In genomic region chr4:74331252-74331651, GRCh38 we compare ENCODE assay signal across 1 cellular context.
A peak's percentile ranks its signal among the peaks of the same experiment; 100 is the strongest.
TF ChIP-seq lines count a peak whose summit lies in the region.

No MANE protein-coding gene starts in this region.

TF ChIP-seq in K562, 482 proteins besides CTCF, POLR2A, EP300 and RAD21 (continued from another document and continues in another):
- TF ChIP-seq ZNF277 (CRISPR knock-in tag; IDR thresholded peaks at IDR 0.05; ENCODE audit: borderline replicate concordance) (no peak), SMAD2 (IDR thresholded peaks at IDR 0.05; ENCODE audit: low read depth, low read length) (no peak), NR3C1 (CRISPR knock-in tag; IDR thresholded peaks at IDR 0.05) (no peak), TRIM28 (IDR thresholded peaks at IDR 0.05) (no peak), ESRRA (IDR thresholded peaks at IDR 0.05; ENCODE audit: borderline replicate concordance, low read depth) (no peak), GTF2A2 (tag; IDR thresholded peaks at IDR 0.05) (0 out of 2 replicates have a peak, but pooled peaks have one; percentile 59), AFF1 (IDR thresholded peaks at IDR 0.05; ENCODE audit: low read depth in 1 of 2, partially characterized antibody in 2 of 2) (peak in 1 of 2 experiments; percentile 16), CUX1 (CRISPR knock-in tag; IDR thresholded peaks at IDR 0.05) (no peak), ZBTB2 (IDR thresholded peaks at IDR 0.05) (peak; percentile 25; the same call in 1 of the 2 replicates), ZNF165 (CRISPR knock-in tag; IDR thresholded peaks at IDR 0.05; ENCODE audit: borderline replicate concordance) (no peak), ARHGAP35 (IDR thresholded peaks at IDR 0.05; ENCODE audit: partially characterized antibody) (no peak), ILF3 (IDR thresholded peaks at IDR 0.05; ENCODE audit: borderline replicate concordance) (no peak), ZC3H4 (CRISPR knock-in tag; IDR thresholded peaks at IDR 0.05; ENCODE audit: borderline replicate concordance) (no peak), TCFL5 (CRISPR knock-in tag; conservative IDR thresholded peaks at IDR 0.05) (no peak), CREB3L1 (IDR thresholded peaks at IDR 0.05; ENCODE audit: borderline replicate concordance, low read depth) (no peak), ZNF79 (CRISPR knock-in tag; IDR thresholded peaks at IDR 0.05; ENCODE audit: low read depth) (0 out of 2 replicates have a peak, but pooled peaks have one; percentile 24), ZKSCAN1 (IDR thresholded peaks at IDR 0.05; ENCODE audit: low read depth, low read length) (no peak), HDAC2 (IDR thresholded peaks at IDR 0.05) (no peak), MLLT1 (IDR thresholded peaks at IDR 0.05) (peak in 1 of 2 experiments; percentile 39; a peak in 1 of 4 replicates), MTA3 (IDR thresholded peaks at IDR 0.05; ENCODE audit: borderline replicate concordance) (peak; percentile 53; the same call in 1 of the 2 replicates), ZNF584 (CRISPR knock-in tag; IDR thresholded peaks at IDR 0.05; ENCODE audit: low read depth) (0 out of 2 replicates have a peak, but pooled peaks have one; percentile 4), ELF1 (tag; IDR thresholded peaks at IDR 0.05) (no peak), MAFK (IDR thresholded peaks at IDR 0.05; ENCODE audit: low read length) (no peak), ZNF512 (tag; IDR thresholded peaks at IDR 0.05) (no peak), SMAD4 (CRISPR knock-in tag; conservative IDR thresholded peaks at IDR 0.05) (peak; percentile 15; the same call in 1 of the 2 replicates), CTBP1 (IDR thresholded peaks at IDR 0.05; ENCODE audit: borderline replicate concordance) (no peak), ZBTB33 (CRISPR knock-in tag; IDR thresholded peaks at IDR 0.05) (no peak), GTF2E2 (tag; IDR thresholded peaks at IDR 0.05) (no peak), DDX20 (tag; IDR thresholded peaks at IDR 0.05; ENCODE audit: low read depth) (no peak), TAF1 (IDR thresholded peaks at IDR 0.05; ENCODE audit: control insufficient read depth, extremely low read depth, insufficient read depth, low read length, severe bottlenecking) (no peak), NUFIP1 (IDR thresholded peaks at IDR 0.05; ENCODE audit: partially characterized antibody) (no peak), SREBF2 (CRISPR knock-in tag; IDR thresholded peaks at IDR 0.05) (no peak), CC2D1A (IDR thresholded peaks at IDR 0.05) (peak; percentile 68), CBX2 (IDR thresholded peaks at IDR 0.05; ENCODE audit: insufficient read depth, low read length, poor library complexity, severe bottlenecking) (no peak), EZH2 (IDR thresholded peaks at IDR 0.05; ENCODE audit: borderline replicate concordance, low read depth, low read length) (no peak), TRIM24 (IDR thresholded peaks at IDR 0.05) (no peak), POLR3A (IDR thresholded peaks at IDR 0.05; ENCODE audit: borderline replicate concordance, extremely low read depth, insufficient read depth, insufficient read length) (no peak), ZNF23 (CRISPR knock-in tag; IDR thresholded peaks at IDR 0.05) (0 out of 2 replicates have a peak, but pooled peaks have one; percentile 25)
- TF ChIP-seq, protein P1, sequence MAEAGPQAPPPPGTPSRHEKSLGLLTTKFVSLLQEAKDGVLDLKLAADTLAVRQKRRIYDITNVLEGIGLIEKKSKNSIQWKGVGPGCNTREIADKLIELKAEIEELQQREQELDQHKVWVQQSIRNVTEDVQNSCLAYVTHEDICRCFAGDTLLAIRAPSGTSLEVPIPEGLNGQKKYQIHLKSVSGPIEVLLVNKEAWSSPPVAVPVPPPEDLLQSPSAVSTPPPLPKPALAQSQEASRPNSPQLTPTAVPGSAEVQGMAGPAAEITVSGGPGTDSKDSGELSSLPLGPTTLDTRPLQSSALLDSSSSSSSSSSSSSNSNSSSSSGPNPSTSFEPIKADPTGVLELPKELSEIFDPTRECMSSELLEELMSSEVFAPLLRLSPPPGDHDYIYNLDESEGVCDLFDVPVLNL (CRISPR knock-in tag; IDR thresholded peaks at IDR 0.05; ENCODE audit: low read depth): no peak
- TF ChIP-seq, protein P2, sequence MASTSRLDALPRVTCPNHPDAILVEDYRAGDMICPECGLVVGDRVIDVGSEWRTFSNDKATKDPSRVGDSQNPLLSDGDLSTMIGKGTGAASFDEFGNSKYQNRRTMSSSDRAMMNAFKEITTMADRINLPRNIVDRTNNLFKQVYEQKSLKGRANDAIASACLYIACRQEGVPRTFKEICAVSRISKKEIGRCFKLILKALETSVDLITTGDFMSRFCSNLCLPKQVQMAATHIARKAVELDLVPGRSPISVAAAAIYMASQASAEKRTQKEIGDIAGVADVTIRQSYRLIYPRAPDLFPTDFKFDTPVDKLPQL (IDR thresholded peaks at IDR 0.05; ENCODE audit: extremely low read depth, insufficient read length): no peak
